In genomic region chr19:2557093-2557440, GRCh38 we compare ENCODE assay signal across 25 cellular contexts.
DNase-seq lines count a peak whose midpoint lies in the region; ATAC-seq, FAIRE-seq and TF ChIP-seq lines count a peak whose summit lies in the region.
"Had no signal": no experiment of that assay in that cellular context is flagged by ENCODE, and none has a peak within 500 bp of the region (broad histone marks: within the 10 kb centered on the region; RNA-seq: fewer than 3 reads in every experiment).

No MANE protein-coding gene starts in this region.

- no peak overlapping the region for H2AK5ac ChIP-seq in trophoblast cell (ENCODE audit: low read length)

- H3K23ac ChIP-seq in trophoblast cell (ENCODE audit: low read length), result no peak overlapping the region

- no peak for ATAC-seq in HG02970 (IDR thresholded peaks at IDR 0.05; ENCODE audit: low FRiP score, unreplicated experiment)

- H3K9me3 ChIP-seq in BLaER1 treated with 17β-estradiol and CSF1 and Interleukin-3, amounts not matched to agents 10 nM and 100 nM (replicated peaks in 1 of 11), result no peaks in the 10 kb centered on the region
- no peaks in the 10 kb centered on the region for H3K9me3 ChIP-seq in trophoblast cell (ENCODE audit: insufficient read depth, low read depth, low read length)
- H3K9me3 ChIP-seq: pancreas, thyroid gland had no signal

- H3K4me2 ChIP-seq in BLaER1 treated with 17β-estradiol and CSF1 and Interleukin-3, amounts not matched to agents 10 nM and 100 nM, result peak overlapping the region; percentile 56 to 88 (median 71)
- H3K4me2 ChIP-seq in trophoblast cell (ENCODE audit: low read length), result no peak overlapping the region

- WGBS in trophoblast cell (ENCODE audit: extremely low coverage, insufficient coverage, insufficient read length), result no CpG with 5 or more reads among the region's 17 CpGs

- no peak overlapping the region for H2BK120ac ChIP-seq in trophoblast cell (ENCODE audit: insufficient read depth, low read length, poor library complexity)

- peaks cover 55 to 87% (median 79%) of the 10 kb centered on the region in 10 experiments for H3K4me1 ChIP-seq in BLaER1 treated with 17β-estradiol and CSF1 and Interleukin-3, amounts not matched to agents 10 nM and 100 nM
- peaks cover 19 to 23% of the 10 kb centered on the region in 2 experiments for H3K4me1 ChIP-seq in trophoblast cell (ENCODE audit: control insufficient read depth in 1 of 2, insufficient read depth in 2 of 2, low read length in 2 of 2)
- H3K4me1 ChIP-seq: pancreas, thyroid gland had no signal

- H3K36me3 Mint-ChIP-seq in endothelial cell (ENCODE audit: low read depth, unreplicated experiment), result no peaks in the 10 kb centered on the region
- H3K36me3 Mint-ChIP-seq: activated naive CD8-positive, alpha-beta T cell; CD4-positive, alpha-beta memory T cell; naive B cell had no signal

- DNase-seq in GM12891 (ENCODE audit: insufficient read length, low spot score) (no peak), endothelial cell (ENCODE audit: low spot score) (no peak), trophoblast cell (no peak), NCI-H748 treated with DMSO at 0.1 percent for 48 hours (lab: John Stamatoyannopoulos, UW) (no peak), UCSD-AML1 (lab: John Stamatoyannopoulos, UW; ENCODE audit: unreplicated experiment) (no peak)
- DNase-seq: activated CD4-positive, alpha-beta T cell treated with anti-CD3 and anti-CD28 coated beads, Interleukin-2, amount 50 U/mL, for 1 hour; activated CD8-positive, alpha-beta memory T cell treated with anti-CD3 and anti-CD28 coated beads, Interleukin-2, amount 50 U/mL, for 48 hours; CD4-positive, alpha-beta memory T cell; central memory CD4-positive, alpha-beta T cell; Kasumi-1; mesendoderm; naive B cell; NCI-H1694 treated with DMSO at 0.1 percent for 48 hours; NCI-H526 treated with DMSO at 0.1 percent for 48 hours; thyroid gland had no signal

- TF ChIP-seq POLR2A in GM12891 (IDR thresholded peaks at IDR 0.05; ENCODE audit: low read depth, low read length), result no peak

- no peak overlapping the region for H3K18ac ChIP-seq in trophoblast cell (ENCODE audit: low read length)

- peaks cover 6% of the 10 kb centered on the region for H3K27me3 Mint-ChIP-seq in endothelial cell (ENCODE audit: unreplicated experiment)
- H3K27me3 Mint-ChIP-seq: activated naive CD8-positive, alpha-beta T cell; CD4-positive, alpha-beta memory T cell; naive B cell; stimulated activated naive CD8-positive, alpha-beta T cell treated with anti-CD3 and anti-CD28 coated beads, Interleukin-15, Interleukin-2, amounts not matched to agents 100 ng/mL and 50 ng/mL, for 24 hours had no signal

- no peaks in the 10 kb centered on the region for H3K9me3 Mint-ChIP-seq in endothelial cell (ENCODE audit: unreplicated experiment)
- H3K9me3 Mint-ChIP-seq: activated T-helper 2 cell treated with anti-CD3 and anti-CD28 coated beads, Interferon-gamma antibody, Interleukin-2, Interleukin-4, amounts not matched to agents 10 μg/mL and 5 μg/mL and 100 μg/mL, durations not matched to agents 14 hours and 24 hours and 36 hours; CD4-positive, alpha-beta memory T cell; naive B cell; stimulated activated naive CD8-positive, alpha-beta T cell treated with anti-CD3 and anti-CD28 coated beads, Interleukin-15, Interleukin-2, amounts not matched to agents 100 ng/mL and 50 ng/mL, for 24 hours had no signal

- no peak for TF ChIP-seq CTCF in endothelial cell (IDR thresholded peaks at IDR 0.05; ENCODE audit: unreplicated experiment)

- H4K8ac ChIP-seq in trophoblast cell (ENCODE audit: low read depth, low read length), result no peak overlapping the region

- H4K20me1 ChIP-seq in BLaER1 treated with 17β-estradiol and CSF1 and Interleukin-3, amounts not matched to agents 10 nM and 100 nM, result peaks cover 0 to 86% (median 52%) of the 10 kb centered on the region in 11 experiments; a peak in 17 of 22 replicates

- peaks cover 0 to 14% (median 3%) of the 10 kb centered on the region in 11 experiments; a peak in 5 of 22 replicates for H3K36me3 ChIP-seq in BLaER1 treated with 17β-estradiol and CSF1 and Interleukin-3, amounts not matched to agents 10 nM and 100 nM
- H3K36me3 ChIP-seq in trophoblast cell (ENCODE audit: control insufficient read depth in 1 of 2, insufficient read depth in 2 of 2, low read length in 2 of 2), result no peaks in the 10 kb centered on the region
- H3K36me3 ChIP-seq: pancreas, thyroid gland had no signal

- peaks cover 21% of the 10 kb centered on the region for H3K79me1 ChIP-seq in trophoblast cell (ENCODE audit: low read length)

- peak overlapping the region; percentile 12 for H3K4me3 Mint-ChIP-seq in endothelial cell (ENCODE audit: unreplicated experiment)
- H3K4me3 Mint-ChIP-seq: activated naive CD8-positive, alpha-beta T cell; CD4-positive, alpha-beta memory T cell; stimulated activated naive CD8-positive, alpha-beta T cell treated with anti-CD3 and anti-CD28 coated beads, Interleukin-15, Interleukin-2, amounts not matched to agents 100 ng/mL and 50 ng/mL, for 24 hours had no signal

- H3K4ac ChIP-seq in trophoblast cell (ENCODE audit: low read depth, low read length), result no peak overlapping the region

- no peak overlapping the region for H4K12ac ChIP-seq in trophoblast cell (ENCODE audit: low read depth, low read length)

- H3K27ac ChIP-seq in BLaER1 treated with 17β-estradiol and CSF1 and Interleukin-3, amounts not matched to agents 10 nM and 100 nM, result no peak overlapping the region
- H3K27ac ChIP-seq in trophoblast cell (ENCODE audit: low read depth, low read length), result no peak overlapping the region
- H3K27ac ChIP-seq: pancreas, RWPE1, SK-N-MC, thyroid gland, VCaP had no signal

- H3K4me1 Mint-ChIP-seq in endothelial cell (ENCODE audit: unreplicated experiment), result peaks cover 18% of the 10 kb centered on the region

- peak overlapping the region; percentile 75 for H3K27ac Mint-ChIP-seq in endothelial cell (ENCODE audit: unreplicated experiment)
- H3K27ac Mint-ChIP-seq: activated naive CD8-positive, alpha-beta T cell; activated T-helper 2 cell treated with anti-CD3 and anti-CD28 coated beads, Interferon-gamma antibody, Interleukin-2, Interleukin-4, amounts not matched to agents 10 μg/mL and 5 μg/mL and 100 μg/mL, durations not matched to agents 14 hours and 24 hours and 36 hours; stimulated activated naive CD8-positive, alpha-beta T cell treated with anti-CD3 and anti-CD28 coated beads, Interleukin-15, Interleukin-2, amounts not matched to agents 100 ng/mL and 50 ng/mL, for 24 hours had no signal

- H3K79me2 ChIP-seq in trophoblast cell (ENCODE audit: control insufficient read depth, insufficient read depth, low read length, poor library complexity), result peaks cover 3% of the 10 kb centered on the region

- no peak overlapping the region for H2BK5ac ChIP-seq in trophoblast cell (ENCODE audit: low read depth, low read length, poor library complexity)

- H2AFZ ChIP-seq in trophoblast cell (ENCODE audit: insufficient read depth, low read length, poor library complexity), result no peak overlapping the region

- no peak overlapping the region for H3K4me3 ChIP-seq in BLaER1 treated with 17β-estradiol and CSF1 and Interleukin-3, amounts not matched to agents 10 nM and 100 nM
- peak overlapping the region; percentile 48 for H3K4me3 ChIP-seq in trophoblast cell (ENCODE audit: low read depth, low read length)
- H3K4me3 ChIP-seq: pancreas, SK-N-MC, thyroid gland had no signal

- H2BK12ac ChIP-seq in trophoblast cell (ENCODE audit: low read length), result no peak overlapping the region

- no peak overlapping the region for H4K91ac ChIP-seq in trophoblast cell (ENCODE audit: low read depth, low read length)

- H3K9ac ChIP-seq in BLaER1 treated with 17β-estradiol and CSF1 and Interleukin-3, amounts not matched to agents 10 nM and 100 nM, result no peak overlapping the region
- H3K9ac ChIP-seq in trophoblast cell (ENCODE audit: low read length), result no peak overlapping the region

- 0 out of 22 replicates have a peak, but pooled peaks cover 0 to 2% (median 0%) of the 10 kb centered on the region in 11 experiments for H3K27me3 ChIP-seq in BLaER1 treated with 17β-estradiol and CSF1 and Interleukin-3, amounts not matched to agents 10 nM and 100 nM
- H3K27me3 ChIP-seq in trophoblast cell (ENCODE audit: insufficient read depth, low read length), result no peaks in the 10 kb centered on the region
- H3K27me3 ChIP-seq: pancreas, thyroid gland had no signal

- peak; percentile 84 for FAIRE-seq in GM12891 (lab: Jason Lieb, UNC)
- FAIRE-seq: astrocyte, pancreas had no signal

- H3K14ac ChIP-seq in trophoblast cell (ENCODE audit: low read length), result no peak overlapping the region

TF ChIP-seq in GM12891, 5 proteins besides CTCF, POLR2A, EP300 and RAD21:
- TF ChIP-seq POLR2AphosphoS5 (IDR thresholded peaks at IDR 0.05; ENCODE audit: low read depth, low read length) (no peak), POU2F2 (IDR thresholded peaks at IDR 0.05; ENCODE audit: low read depth, low read length) (no peak), SPI1 (IDR thresholded peaks at IDR 0.05; ENCODE audit: low read depth, low read length) (no peak), PAX5 (IDR thresholded peaks at IDR 0.05; ENCODE audit: insufficient read depth, low read length, severe bottlenecking) (no peak), TAF1 (IDR thresholded peaks at IDR 0.05; ENCODE audit: low read depth, low read length) (no peak)
